Comparison of ENCODE assay signal across 13 cellular contexts in genomic region chr7:127667751-127668530, GRCh38. TPM values are rescaled to one million over a fixed set of nuclear protein-coding genes. Genes with fewer than 3 reads are reported as not detected.
A peak's percentile ranks its signal among the peaks of the same experiment; 100 is the strongest.
DNase-seq lines count a peak whose midpoint lies in the region; ATAC-seq, FAIRE-seq and TF ChIP-seq lines count a peak whose summit lies in the region.
"Had no signal": no experiment of that assay in that cellular context is flagged by ENCODE, and none has a peak within 500 bp of the region (broad histone marks: within the 10 kb centered on the region; RNA-seq: fewer than 3 reads in every experiment).

No MANE protein-coding gene starts in this region.

- H3K9me3 Mint-ChIP-seq in glutamatergic neuron (ENCODE audit: unreplicated experiment) = peaks cover 1% of the 10 kb centered on the region
- H3K9me3 Mint-ChIP-seq in effector memory CD8-positive, alpha-beta T cell = no peaks in the 10 kb centered on the region
- H3K9me3 Mint-ChIP-seq: nephron progenitor cell had no signal

- ATAC-seq in effector memory CD8-positive, alpha-beta T cell (replicated peaks) = no peak

- H3K4me1 ChIP-seq in ACC112 (ENCODE audit: control insufficient read depth, insufficient read depth, low read length, unreplicated experiment) = peaks cover 39% of the 10 kb centered on the region

- H3K4me3 ChIP-seq in ACC112 (ENCODE audit: low read depth, low read length) = peak overlapping the region; percentile 36
- H3K4me3 ChIP-seq: thoracic aorta had no signal

- peak overlapping the region; percentile 40 for H3K27ac Mint-ChIP-seq in glutamatergic neuron (ENCODE audit: unreplicated experiment)
- peak overlapping the region in 1 of 2 donors; percentile 4 for H3K27ac Mint-ChIP-seq in effector memory CD8-positive, alpha-beta T cell

- no peak overlapping the region for H3K4me3 Mint-ChIP-seq in glutamatergic neuron (ENCODE audit: unreplicated experiment)
- no peak overlapping the region for H3K4me3 Mint-ChIP-seq in effector memory CD8-positive, alpha-beta T cell
- H3K4me3 Mint-ChIP-seq: nephron progenitor cell had no signal

- H3K27ac ChIP-seq in ACC112 (ENCODE audit: low read depth, low read length) (peak overlapping the region; percentile 84), VCaP (peak overlapping the region; percentile 99)
- H3K27ac ChIP-seq: thoracic aorta had no signal

- TF ChIP-seq CTCF in VCaP (conservative IDR thresholded peaks at IDR 0.05) (no peak), glutamatergic neuron (IDR thresholded peaks at IDR 0.05; ENCODE audit: partially characterized antibody, unreplicated experiment) (no peak)

- H3K36me3 ChIP-seq in ACC112 (ENCODE audit: insufficient read depth, low read length) = 0 out of 2 replicates have a peak, but pooled peaks cover 3% of the 10 kb centered on the region
- H3K36me3 ChIP-seq: thoracic aorta had no signal

- no peaks in the 10 kb centered on the region for H3K36me3 Mint-ChIP-seq in glutamatergic neuron (ENCODE audit: unreplicated experiment)
- H3K36me3 Mint-ChIP-seq in effector memory CD8-positive, alpha-beta T cell (ENCODE audit: insufficient read depth) = peaks cover 18% of the 10 kb centered on the region

- TF ChIP-seq POLR2A in H54 (IDR thresholded peaks at IDR 0.05; ENCODE audit: low read depth, low read length) = no peak

- no peaks in the 10 kb centered on the region for H3K27me3 ChIP-seq in ACC112 (ENCODE audit: insufficient read depth, low read length)

- peaks cover 91% of the 10 kb centered on the region for H3K79me2 ChIP-seq in ACC112 (ENCODE audit: control insufficient read depth, insufficient read depth, low read length, unreplicated experiment)

- H3K27me3 Mint-ChIP-seq in glutamatergic neuron (ENCODE audit: unreplicated experiment) = peaks cover 4% of the 10 kb centered on the region
- H3K27me3 Mint-ChIP-seq in effector memory CD8-positive, alpha-beta T cell = no peaks in the 10 kb centered on the region

- no peak for FAIRE-seq in H54 (lab: Jason Lieb, UNC)

- peaks cover 38% of the 10 kb centered on the region for H3K4me1 Mint-ChIP-seq in glutamatergic neuron (ENCODE audit: low read depth, unreplicated experiment)
- H3K4me1 Mint-ChIP-seq in effector memory CD8-positive, alpha-beta T cell (ENCODE audit: low read depth in 2 of 2) = peaks cover 48 to 54% of the 10 kb centered on the region in 2 donors

- no peak overlapping the region for H2AFZ ChIP-seq in ACC112 (ENCODE audit: low read length, unreplicated experiment)

- DNase-seq in GF-D8 (lab: John Stamatoyannopoulos, UW) = peak; percentile 44
- no peak for DNase-seq in glutamatergic neuron
- DNase-seq in SW480 (ENCODE audit: low spot score) = no peak
- DNase-seq in effector memory CD8-positive, alpha-beta T cell = no peak
- DNase-seq in occipital lobe (lab: John Stamatoyannopoulos, UW) = no peak
- DNase-seq in H54 (ENCODE audit: insufficient read length, low spot score) = no peak
- DNase-seq: NCI-H2171; nephron progenitor cell; stimulated activated CD4-positive, alpha-beta T cell treated with anti-CD3 and anti-CD28 coated beads, Interleukin-4, amount 100 ng/mL, for 24 hours had no signal

RNA-seq across cellular contexts. Expression of gene SND1, which starts 15.9 kb away (rescaled TPM):
- total RNA-seq in glutamatergic neuron (ENCODE audit: unreplicated experiment) (165 TPM), occipital lobe (65.8 TPM)

RNA-seq across cellular contexts. Expression of gene PAX4, which starts 50.0 kb away (rescaled TPM):
- total RNA-seq in glutamatergic neuron (ENCODE audit: unreplicated experiment) (not detected), occipital lobe (not detected)
- total RNA-seq: HT1080, thoracic aorta had no signal
